Comparison of ENCODE assay signal across 14 cellular contexts in genomic region chr9:128025756-128026155, GRCh38. TPM values are rescaled to one million over a fixed set of nuclear protein-coding genes. Genes with fewer than 3 reads are reported as not detected.
A peak's percentile ranks its signal among the peaks of the same experiment; 100 is the strongest.
DNase-seq lines count a peak whose midpoint lies in the region; ATAC-seq, FAIRE-seq and TF ChIP-seq lines count a peak whose summit lies in the region.
"Had no signal": no experiment of that assay in that cellular context is flagged by ENCODE, and none has a peak within 500 bp of the region (broad histone marks: within the 10 kb centered on the region; RNA-seq: fewer than 3 reads in every experiment).

No MANE protein-coding gene starts in this region.

- no peaks in the 10 kb centered on the region for H3K9me3 ChIP-seq in CD4-positive, CD25-positive, alpha-beta regulatory T cell (ENCODE audit: control insufficient read depth in 2 of 2, low read length in 2 of 2)
- H3K9me3 ChIP-seq: tibial artery had no signal

- H3K4me1 ChIP-seq in CD4-positive, CD25-positive, alpha-beta regulatory T cell (ENCODE audit: control insufficient read depth, insufficient read depth, low read length, poor library complexity, severe bottlenecking): peaks cover 91% of the 10 kb centered on the region
- H3K4me1 ChIP-seq: tibial artery had no signal

- FAIRE-seq in D721Med (lab: Jason Lieb, UNC): no peak
- FAIRE-seq: frontal cortex had no signal

- H3K36me3 Mint-ChIP-seq in CD4-positive, CD25-positive, alpha-beta regulatory T cell: peaks cover 10% of the 10 kb centered on the region
- H3K36me3 Mint-ChIP-seq in activated T-helper 17 cell treated with anti-CD3 and anti-CD28 coated beads, Interleukin-2, amount 50 U/mL, for 72 hours (ENCODE audit: low read depth): peaks cover 7% of the 10 kb centered on the region
- H3K36me3 Mint-ChIP-seq in natural killer cell treated with Interleukin-12 subunit alpha and Interleukin-12 subunit beta and Interleukin-15 and Interleukin-18, amount 100 ng/mL, for 72 hours: no peaks in the 10 kb centered on the region
- no peaks in the 10 kb centered on the region for H3K36me3 Mint-ChIP-seq in chondrocyte (ENCODE audit: low read depth)

- peak overlapping the region; percentile 99 for H3K27ac Mint-ChIP-seq in CD4-positive, CD25-positive, alpha-beta regulatory T cell
- peak overlapping the region; percentile 97 for H3K27ac Mint-ChIP-seq in activated T-helper 17 cell treated with anti-CD3 and anti-CD28 coated beads, Interleukin-2, amount 50 U/mL, for 72 hours
- H3K27ac Mint-ChIP-seq in natural killer cell treated with Interleukin-12 subunit alpha and Interleukin-12 subunit beta and Interleukin-15 and Interleukin-18, amount 100 ng/mL, for 72 hours: peak overlapping the region; percentile 88 to 93
- no peak overlapping the region for H3K27ac Mint-ChIP-seq in chondrocyte (ENCODE audit: unreplicated experiment)

- peaks cover 33 to 94% (median 66%) of the 10 kb centered on the region in 4 donors for H3K4me1 Mint-ChIP-seq in CD4-positive, CD25-positive, alpha-beta regulatory T cell
- H3K4me1 Mint-ChIP-seq in activated T-helper 17 cell treated with anti-CD3 and anti-CD28 coated beads, Interleukin-2, amount 50 U/mL, for 72 hours: peaks cover 41% of the 10 kb centered on the region
- peaks cover 43 to 51% of the 10 kb centered on the region in 2 donors for H3K4me1 Mint-ChIP-seq in natural killer cell treated with Interleukin-12 subunit alpha and Interleukin-12 subunit beta and Interleukin-15 and Interleukin-18, amount 100 ng/mL, for 72 hours (ENCODE audit: low read depth in 2 of 2)
- H3K4me1 Mint-ChIP-seq in chondrocyte (ENCODE audit: low read depth): peaks cover 23% of the 10 kb centered on the region

- peak overlapping the region; percentile 77 for H3K4me3 ChIP-seq in CD4-positive, CD25-positive, alpha-beta regulatory T cell (ENCODE audit: low read depth, low read length)
- H3K4me3 ChIP-seq in Jurkat, Clone E6-1 (ENCODE audit: low read length): peak overlapping the region; percentile 36
- H3K4me3 ChIP-seq: tibial artery had no signal

- peak in 1 of 3 donors; percentile 54 for DNase-seq in CD4-positive, CD25-positive, alpha-beta regulatory T cell
- DNase-seq in Jurkat, Clone E6-1 (ENCODE audit: low read depth, low spot score): no peak
- no peak for DNase-seq in natural killer cell treated with Interleukin-12 subunit alpha and Interleukin-12 subunit beta and Interleukin-15 and Interleukin-18, amount 100 ng/mL, for 72 hours (ENCODE audit: low spot score)
- no peak for DNase-seq in chondrocyte (ENCODE audit: low spot score)
- no peak for DNase-seq in D721Med (ENCODE audit: insufficient read length, low spot score)
- no peak for DNase-seq in epidermal melanocyte (ENCODE audit: insufficient read length, low spot score)
- DNase-seq: brain microvascular endothelial cell, mesenchymal stem cell, NCI-H1092, NCI-H2171, tibial artery had no signal

- no peaks in the 10 kb centered on the region for H3K27me3 ChIP-seq in CD4-positive, CD25-positive, alpha-beta regulatory T cell (ENCODE audit: control insufficient read depth, insufficient read depth, low read length)
- H3K27me3 ChIP-seq: brain microvascular endothelial cell, tibial artery had no signal

- H3K27me3 Mint-ChIP-seq in CD4-positive, CD25-positive, alpha-beta regulatory T cell: peaks cover 15% of the 10 kb centered on the region
- H3K27me3 Mint-ChIP-seq in activated T-helper 17 cell treated with anti-CD3 and anti-CD28 coated beads, Interleukin-2, amount 50 U/mL, for 72 hours: no peaks in the 10 kb centered on the region
- no peaks in the 10 kb centered on the region for H3K27me3 Mint-ChIP-seq in natural killer cell treated with Interleukin-12 subunit alpha and Interleukin-12 subunit beta and Interleukin-15 and Interleukin-18, amount 100 ng/mL, for 72 hours
- H3K27me3 Mint-ChIP-seq in chondrocyte (ENCODE audit: low read depth): no peaks in the 10 kb centered on the region

- peak overlapping the region; percentile 81 to 92 (median 88) for H3K4me3 Mint-ChIP-seq in CD4-positive, CD25-positive, alpha-beta regulatory T cell
- peak overlapping the region; percentile 84 for H3K4me3 Mint-ChIP-seq in activated T-helper 17 cell treated with anti-CD3 and anti-CD28 coated beads, Interleukin-2, amount 50 U/mL, for 72 hours
- H3K4me3 Mint-ChIP-seq in natural killer cell treated with Interleukin-12 subunit alpha and Interleukin-12 subunit beta and Interleukin-15 and Interleukin-18, amount 100 ng/mL, for 72 hours: peak overlapping the region; percentile 74
- H3K4me3 Mint-ChIP-seq in chondrocyte (ENCODE audit: unreplicated experiment): no peak overlapping the region

- H3K36me3 ChIP-seq in CD4-positive, CD25-positive, alpha-beta regulatory T cell (ENCODE audit: control insufficient read depth, insufficient read depth, low read length): no peaks in the 10 kb centered on the region
- H3K36me3 ChIP-seq: brain microvascular endothelial cell, tibial artery had no signal

- TF ChIP-seq CTCF in chondrocyte (IDR thresholded peaks at IDR 0.05) (no peak), D721Med (IDR thresholded peaks at IDR 0.05; ENCODE audit: insufficient read depth, missing control alignments) (no peak)

- peak overlapping the region; percentile 98 for H3K27ac ChIP-seq in CD4-positive, CD25-positive, alpha-beta regulatory T cell (ENCODE audit: insufficient read depth, low read length, poor library complexity, severe bottlenecking)
- H3K27ac ChIP-seq: brain microvascular endothelial cell, tibial artery had no signal

- H3K9me3 Mint-ChIP-seq in CD4-positive, CD25-positive, alpha-beta regulatory T cell: peaks cover 0 to 2% (median 0%) of the 10 kb centered on the region in 7 donors
- no peaks in the 10 kb centered on the region for H3K9me3 Mint-ChIP-seq in activated T-helper 17 cell treated with anti-CD3 and anti-CD28 coated beads, Interleukin-2, amount 50 U/mL, for 72 hours
- no peaks in the 10 kb centered on the region for H3K9me3 Mint-ChIP-seq in natural killer cell treated with Interleukin-12 subunit alpha and Interleukin-12 subunit beta and Interleukin-15 and Interleukin-18, amount 100 ng/mL, for 72 hours
- H3K9me3 Mint-ChIP-seq in chondrocyte (ENCODE audit: low read depth): no peaks in the 10 kb centered on the region

- no peak for ATAC-seq in CD4-positive, CD25-positive, alpha-beta regulatory T cell (ENCODE audit: low read depth in 2 of 2)
- no peak for ATAC-seq in activated T-helper 17 cell treated with anti-CD3 and anti-CD28 coated beads, Interleukin-2, amount 50 U/mL, for 72 hours (replicated peaks)
- no peak for ATAC-seq in natural killer cell treated with Interleukin-12 subunit alpha and Interleukin-12 subunit beta and Interleukin-15 and Interleukin-18, amount 100 ng/mL, for 72 hours
- ATAC-seq in HG03442 (IDR thresholded peaks at IDR 0.05; ENCODE audit: unreplicated experiment): no peak

RNA-seq across cellular contexts. Expression of gene NAIF1, which starts 41.4 kb away (rescaled TPM):
- total RNA-seq in CD4-positive, CD25-positive, alpha-beta regulatory T cell: 16.8 TPM
- 10 to 100 TPM in 3 of 4 donors, 1 to 10 TPM in 1; 7.8 to 14.7 (median 12.3) TPM for polyA plus RNA-seq in CD4-positive, CD25-positive, alpha-beta regulatory T cell
- polyA plus RNA-seq in Jurkat, Clone E6-1 (2012; ENCODE audit: insufficient read depth, insufficient read length): 13.1 TPM
- total RNA-seq in activated T-helper 17 cell treated with anti-CD3 and anti-CD28 coated beads, Interleukin-2, amount 50 U/mL, for 72 hours: 10 to 100 TPM in 1 of 2 donors, 1 to 10 TPM in 1; 9.0 to 15.0 TPM
- 10 to 100 TPM; 15.7 to 16.4 TPM for total RNA-seq in natural killer cell treated with Interleukin-12 subunit alpha and Interleukin-12 subunit beta and Interleukin-15 and Interleukin-18, amount 100 ng/mL, for 72 hours
- total RNA-seq in chondrocyte: 6.8 to 8.8 TPM (median 7.8 TPM) in 3 replicates

RNA-seq across cellular contexts. Expression of gene SLC25A25, which starts 42.3 kb away (rescaled TPM):
- 13.8 TPM for total RNA-seq in CD4-positive, CD25-positive, alpha-beta regulatory T cell
- 10 to 100 TPM; 11.3 to 12.0 (median 11.7) TPM for polyA plus RNA-seq in CD4-positive, CD25-positive, alpha-beta regulatory T cell
- 23.5 TPM for polyA plus RNA-seq in Jurkat, Clone E6-1 (2012; ENCODE audit: insufficient read depth, insufficient read length)
- 10 to 100 TPM; 10.8 to 12.7 TPM for total RNA-seq in activated T-helper 17 cell treated with anti-CD3 and anti-CD28 coated beads, Interleukin-2, amount 50 U/mL, for 72 hours
- 10 to 100 TPM; 15.0 to 23.2 TPM for total RNA-seq in natural killer cell treated with Interleukin-12 subunit alpha and Interleukin-12 subunit beta and Interleukin-15 and Interleukin-18, amount 100 ng/mL, for 72 hours
- total RNA-seq in chondrocyte: 10.6 to 17.6 TPM (median 15.8 TPM) in 3 replicates

RNA-seq across cellular contexts. Expression of gene EEIG1, which starts 45.0 kb away (rescaled TPM):
- total RNA-seq in CD4-positive, CD25-positive, alpha-beta regulatory T cell: 402 TPM
- 100 to 1,000 TPM; 140 to 190 (median 177) TPM for polyA plus RNA-seq in CD4-positive, CD25-positive, alpha-beta regulatory T cell
- polyA plus RNA-seq in Jurkat, Clone E6-1 (2012; ENCODE audit: insufficient read depth, insufficient read length): 20.4 TPM
- 10 to 100 TPM; 29.6 to 37.8 TPM for total RNA-seq in activated T-helper 17 cell treated with anti-CD3 and anti-CD28 coated beads, Interleukin-2, amount 50 U/mL, for 72 hours
- 10 to 100 TPM in 1 of 2 donors, 1 to 10 TPM in 1; 8.2 to 16.4 TPM for total RNA-seq in natural killer cell treated with Interleukin-12 subunit alpha and Interleukin-12 subunit beta and Interleukin-15 and Interleukin-18, amount 100 ng/mL, for 72 hours
- 39.4 to 63.0 TPM (median 61.8 TPM) in 3 replicates for total RNA-seq in chondrocyte
